ENCODE assay signal across 13 cellular contexts in the genomic region with DNA sequence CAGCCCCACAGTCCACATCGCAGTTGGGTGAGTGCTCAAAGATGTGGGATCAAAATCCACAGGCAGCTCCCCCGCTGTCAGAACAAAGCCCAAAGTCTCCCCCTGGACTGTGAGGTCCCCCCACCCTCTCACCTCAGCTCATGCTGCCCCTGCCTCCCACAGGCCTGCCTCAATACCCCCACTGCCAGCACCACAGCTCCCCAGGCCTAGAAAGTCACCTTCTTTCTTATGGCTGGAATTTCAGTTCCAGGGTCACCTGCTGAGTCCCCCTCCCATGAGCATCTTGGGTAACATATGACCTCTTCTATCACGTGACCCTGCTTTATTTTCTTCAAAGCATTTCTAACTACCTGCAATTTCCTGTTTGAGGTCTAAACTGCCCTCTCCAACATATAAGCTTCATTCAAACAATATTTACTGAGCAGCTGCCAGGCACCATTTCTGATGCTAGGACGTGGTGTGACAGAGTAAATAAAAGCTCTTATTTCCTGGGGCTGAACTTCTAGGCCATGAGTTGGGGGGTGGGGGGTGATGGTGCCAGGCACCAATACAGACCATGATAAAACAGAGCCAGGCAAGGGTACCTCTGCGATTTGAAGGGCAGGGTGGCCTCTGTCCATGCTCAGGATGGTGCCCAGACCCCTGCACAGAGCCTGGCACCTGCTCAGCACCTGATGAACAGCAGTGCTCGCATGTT. TPM values are rescaled to one million over a fixed set of nuclear protein-coding genes. Genes with fewer than 3 reads are reported as not detected.
DNase-seq lines count a peak whose midpoint lies in the region; ATAC-seq and TF ChIP-seq lines count a peak whose summit lies in the region.
"Had no signal": no experiment of that assay in that cellular context is flagged by ENCODE, and none has a peak within 500 bp of the region (broad histone marks: within the 10 kb centered on the region; RNA-seq: fewer than 3 reads in every experiment).

No MANE protein-coding gene starts in this region.

- peaks cover under 1% of the 10 kb centered on the region for H3K9me3 Mint-ChIP-seq in activated CD4-positive, alpha-beta T cell treated with anti-CD3 and anti-CD28 coated beads, Interleukin-2, amount 10 ng/mL, durations not matched to agents 7 days and 5 days
- H3K9me3 Mint-ChIP-seq in HFFc6: no peaks in the 10 kb centered on the region

- H3K27ac Mint-ChIP-seq in activated CD4-positive, alpha-beta T cell treated with anti-CD3 and anti-CD28 coated beads, Interleukin-2, amount 10 ng/mL, durations not matched to agents 7 days and 5 days: peak overlapping the region; percentile 68
- H3K27ac Mint-ChIP-seq in HFFc6: no peak overlapping the region

- DNase-seq in activated CD4-positive, alpha-beta T cell treated with anti-CD3 and anti-CD28 coated beads, Interleukin-2, amount 10 ng/mL, durations not matched to agents 7 days and 5 days: no peak
- no peak for DNase-seq in activated CD4-positive, alpha-beta T cell treated with anti-CD3 and anti-CD28 coated beads for 4 hours
- DNase-seq in NCI-H1436 treated with DMSO at 0.1 percent for 48 hours (lab: John Stamatoyannopoulos, UW) (peak; percentile 74), SHP77 (lab: John Stamatoyannopoulos, UW) (peak; percentile 6 to 53), posterior vena cava (ENCODE audit: low spot score) (peak; percentile 68), HFFc6 (no peak), RKO (ENCODE audit: low spot score) (no peak)
- DNase-seq: activated CD8-positive, alpha-beta memory T cell treated with anti-CD3 and anti-CD28 coated beads, Interleukin-2, amount 50 U/mL, for 4 hours; dorsolateral prefrontal cortex; tibial artery had no signal

- ATAC-seq in activated CD4-positive, CD25-positive, alpha-beta regulatory T cell treated with anti-CD3 and anti-CD28 coated beads, Interleukin-2, amount 50 U/mL, for 24 hours: no peak

- CTCF ChIA-PET in activated CD4-positive, alpha-beta T cell treated with anti-CD3 and anti-CD28 coated beads, Interleukin-2, amount 10 ng/mL, durations not matched to agents 7 days and 5 days (lab: Charles Lee): interaction anchor here (1.0 to 5.5 kb wide), 6 partner anchors 11 to 40 kb away, joined by 3 to 40 read pairs (median 5); a partner anchor contains a TSS

- intact Hi-C loops in posterior vena cava (cut with DNase I): no loop called here

- no peak overlapping the region for H3K4me3 Mint-ChIP-seq in activated CD4-positive, alpha-beta T cell treated with anti-CD3 and anti-CD28 coated beads, Interleukin-2, amount 10 ng/mL, durations not matched to agents 7 days and 5 days
- no peak overlapping the region for H3K4me3 Mint-ChIP-seq in HFFc6

- POLR2A ChIA-PET in activated CD4-positive, alpha-beta T cell treated with anti-CD3 and anti-CD28 coated beads, Interleukin-2, amount 10 ng/mL, durations not matched to agents 7 days and 5 days (lab: Charles Lee): interaction anchor here (0.8 kb wide), 1 partner anchor 15 kb away, joined by 3 read pairs; a partner anchor contains a TSS

- peaks cover 16% of the 10 kb centered on the region for H3K36me3 Mint-ChIP-seq in activated CD4-positive, alpha-beta T cell treated with anti-CD3 and anti-CD28 coated beads, Interleukin-2, amount 10 ng/mL, durations not matched to agents 7 days and 5 days (ENCODE audit: low read depth)
- H3K36me3 Mint-ChIP-seq in HFFc6 (ENCODE audit: low read depth): peaks cover 21% of the 10 kb centered on the region

- no peak for TF ChIP-seq CTCF in HFFc6 (IDR thresholded peaks at IDR 0.05)

- peaks cover 15% of the 10 kb centered on the region for H3K4me1 Mint-ChIP-seq in activated CD4-positive, alpha-beta T cell treated with anti-CD3 and anti-CD28 coated beads, Interleukin-2, amount 10 ng/mL, durations not matched to agents 7 days and 5 days
- H3K4me1 Mint-ChIP-seq in HFFc6 (ENCODE audit: low read depth): no peaks in the 10 kb centered on the region

- no peaks in the 10 kb centered on the region for H3K27me3 Mint-ChIP-seq in activated CD4-positive, alpha-beta T cell treated with anti-CD3 and anti-CD28 coated beads, Interleukin-2, amount 10 ng/mL, durations not matched to agents 7 days and 5 days
- H3K27me3 Mint-ChIP-seq in HFFc6 (ENCODE audit: insufficient read depth): no peaks in the 10 kb centered on the region

RNA-seq across cellular contexts. Expression of a gene that starts 2.4 kb away (rescaled TPM):
- under 1 TPM; 0.32 to 0.33 TPM for total RNA-seq in activated CD4-positive, alpha-beta T cell treated with anti-CD3 and anti-CD28 coated beads, Interleukin-2, amount 10 ng/mL, durations not matched to agents 7 days and 5 days
- total RNA-seq in posterior vena cava: not detected
- under 1 TPM in 1 of 6 experiments, not detected in 5; 0.25 TPM for total RNA-seq in HFFc6 (2021; fragmentation: NEBNext Ultra II Directional; extraction: Animal tissue kit (Norgen Biotek cat#: 25700))
- total RNA-seq: dorsolateral prefrontal cortex, fibroblast of villous mesenchyme, M059J had no signal

RNA-seq across cellular contexts. Expression of a gene that starts 11.3 kb away (rescaled TPM):
- 10 to 100 TPM; 41.3 to 45.7 TPM for total RNA-seq in activated CD4-positive, alpha-beta T cell treated with anti-CD3 and anti-CD28 coated beads, Interleukin-2, amount 10 ng/mL, durations not matched to agents 7 days and 5 days
- total RNA-seq in posterior vena cava: 10 to 100 TPM in 1 of 2 donors, 1 to 10 TPM in 1; 7.0 to 11.7 TPM
- total RNA-seq in HFFc6 (2021; fragmentation: NEBNext Ultra II Directional; extraction: Animal tissue kit (Norgen Biotek cat#: 25700)): 10 to 100 TPM; 15.1 to 19.6 (median 17.5) TPM

RNA-seq across cellular contexts. Expression of a gene that starts 14.6 kb away (rescaled TPM):
- 100 to 1,000 TPM; 150 to 157 TPM for total RNA-seq in activated CD4-positive, alpha-beta T cell treated with anti-CD3 and anti-CD28 coated beads, Interleukin-2, amount 10 ng/mL, durations not matched to agents 7 days and 5 days
- 100 to 1,000 TPM; 134 to 135 TPM for total RNA-seq in posterior vena cava
- total RNA-seq in HFFc6 (2021; fragmentation: NEBNext Ultra II Directional; extraction: Animal tissue kit (Norgen Biotek cat#: 25700)): 100 to 1,000 TPM; 254 to 322 (median 276) TPM

RNA-seq across cellular contexts. Expression of a gene that starts 28.9 kb away (rescaled TPM):
- total RNA-seq in activated CD4-positive, alpha-beta T cell treated with anti-CD3 and anti-CD28 coated beads, Interleukin-2, amount 10 ng/mL, durations not matched to agents 7 days and 5 days: 1 to 10 TPM in 1 of 2 experiments, under 1 TPM in 1; 0.52 to 1.3 TPM
- 1 to 10 TPM; 4.2 to 5.3 TPM for total RNA-seq in posterior vena cava
- total RNA-seq in HFFc6 (2021; fragmentation: NEBNext Ultra II Directional; extraction: Animal tissue kit (Norgen Biotek cat#: 25700)): 100 to 1,000 TPM in 1 of 6 experiments, 10 to 100 TPM in 5; 74.9 to 113 (median 80.8) TPM

RNA-seq across cellular contexts. Expression of a gene that starts 38.7 kb away (rescaled TPM):
- total RNA-seq in activated CD4-positive, alpha-beta T cell treated with anti-CD3 and anti-CD28 coated beads, Interleukin-2, amount 10 ng/mL, durations not matched to agents 7 days and 5 days: 1 to 10 TPM; 7.9 to 8.6 TPM
- under 1 TPM; 0.65 to 0.67 TPM for total RNA-seq in posterior vena cava
- 1 to 10 TPM; 1.9 to 5.0 (median 3.4) TPM for total RNA-seq in HFFc6 (2021; fragmentation: NEBNext Ultra II Directional; extraction: Animal tissue kit (Norgen Biotek cat#: 25700))

Comparison
In these comparisons a context has a peak if more than half of its experiments do, and no peak if none do; other contexts are left out.
1. DNase-seq: peak in NCI-H1436 treated with DMSO at 0.1 percent for 48 hours (single experiment), SHP77 (2 of 2) and posterior vena cava (single experiment); none in activated CD4-positive, alpha-beta T cell treated with anti-CD3 and anti-CD28 coated beads, Interleukin-2, amount 10 ng/mL, durations not matched to agents 7 days and 5 days (single experiment), activated CD4-positive, alpha-beta T cell treated with anti-CD3 and anti-CD28 coated beads for 4 hours (0 of 2), HFFc6 (single experiment) and RKO (single experiment).